Comparison of ENCODE assay signal across 20 cellular contexts in the genomic region with DNA sequence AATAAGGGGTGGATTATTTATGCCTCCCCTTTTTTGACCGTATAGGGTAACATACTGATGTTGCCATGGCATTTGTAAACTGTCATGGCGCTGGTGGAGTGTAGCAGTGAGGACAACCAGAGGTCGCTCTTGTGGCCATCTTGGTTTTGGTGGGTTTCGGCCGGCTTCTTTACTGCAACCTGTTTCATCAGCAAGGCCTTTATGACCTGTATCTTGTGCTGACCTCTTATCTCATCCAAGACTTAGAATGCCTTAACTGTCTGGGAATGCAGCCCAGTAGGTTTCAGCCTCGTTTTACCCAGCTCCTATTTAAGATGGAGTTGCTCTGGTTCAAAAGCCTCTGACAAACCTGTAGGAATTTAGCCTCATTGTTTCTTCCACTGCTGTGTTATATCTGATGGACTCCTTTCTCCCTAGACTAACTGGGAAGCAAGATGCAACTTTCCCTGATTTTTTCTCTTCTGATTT.
DNase-seq lines count a peak whose midpoint lies in the region; ATAC-seq and TF ChIP-seq lines count a peak whose summit lies in the region.
"Had no signal": no experiment of that assay in that cellular context is flagged by ENCODE, and none has a peak within 500 bp of the region (broad histone marks: within the 10 kb centered on the region; RNA-seq: fewer than 3 reads in every experiment).

No MANE protein-coding gene starts in this region.

- H2BK120ac ChIP-seq in neuronal stem cell (ENCODE audit: low read depth, low read length), result no peak overlapping the region

- H3K4me2 ChIP-seq in GM23338 (no peak overlapping the region), neuronal stem cell (ENCODE audit: insufficient read depth, low read length, poor library complexity, severe bottlenecking) (no peak overlapping the region)

- no peak overlapping the region for H2BK5ac ChIP-seq in neuronal stem cell (ENCODE audit: low read length)

- DNase-seq in CD4-positive, alpha-beta T cell, result no peak
- DNase-seq in GM23338 (ENCODE audit: low spot score) (no peak), ascending aorta (ENCODE audit: low spot score in 2 of 2) (no peak), neuronal stem cell (ENCODE audit: low spot score) (no peak), nephron progenitor cell (no peak), amygdala (lab: John Stamatoyannopoulos, UW) (no peak), NCI-H82 (lab: John Stamatoyannopoulos, UW) (no peak)
- DNase-seq: activated CD4-positive, alpha-beta T cell treated with anti-CD3 and anti-CD28 coated beads for 4 hours; cerebellar nuclear complex; COR-L47; effector CD4-positive, alpha-beta T cell; mammary epithelial cell; NCI-H1105; NCI-H69 had no signal

- H3K4me3 ChIP-seq in GM23338, result no peak overlapping the region
- no peak overlapping the region for H3K4me3 ChIP-seq in ascending aorta
- no peak overlapping the region for H3K4me3 ChIP-seq in neutrophil (ENCODE audit: low read depth in 1 of 2, low read length in 1 of 2)
- no peak overlapping the region for H3K4me3 ChIP-seq in neuronal stem cell (ENCODE audit: low read length in 2 of 2)

- no peak overlapping the region for H2BK15ac ChIP-seq in neuronal stem cell (ENCODE audit: low read length)

- H3F3A ChIP-seq in GM23338 (replicated peaks; ENCODE audit: low read depth), result 0 out of 2 replicates have a peak, but pooled peaks cover 7% of the 10 kb centered on the region

- no peaks in the 10 kb centered on the region for H3K27me3 Mint-ChIP-seq in CD4-positive, alpha-beta T cell
- H3K27me3 Mint-ChIP-seq in GM23338 (ENCODE audit: insufficient read depth, low read depth, poor library complexity) (peaks cover 10% of the 10 kb centered on the region), nephron progenitor cell (ENCODE audit: low read depth, poor library complexity) (peaks cover 3% of the 10 kb centered on the region)
- H3K27me3 Mint-ChIP-seq: type B pancreatic cell had no signal

- H3K36me3 Mint-ChIP-seq in CD4-positive, alpha-beta T cell (ENCODE audit: low read depth), result peaks cover 64% of the 10 kb centered on the region
- H3K36me3 Mint-ChIP-seq in GM23338 (ENCODE audit: low read depth), result peaks cover 5% of the 10 kb centered on the region; the same call in 1 of the 3 replicates
- H3K36me3 Mint-ChIP-seq in nephron progenitor cell (ENCODE audit: low read depth), result peaks cover 12% of the 10 kb centered on the region

- H3K23ac ChIP-seq in neuronal stem cell (ENCODE audit: low read depth, low read length, poor library complexity), result no peak overlapping the region

- H3K14ac ChIP-seq in neuronal stem cell (ENCODE audit: low read length), result no peak overlapping the region

- H3K79me2 ChIP-seq in GM23338 (replicated peaks; ENCODE audit: insufficient read depth), result peaks cover 53% of the 10 kb centered on the region

- no peaks in the 10 kb centered on the region for H3K79me1 ChIP-seq in neuronal stem cell (ENCODE audit: low read depth, low read length)

- H3K4me1 Mint-ChIP-seq in CD4-positive, alpha-beta T cell (ENCODE audit: low read depth), result peaks cover 94% of the 10 kb centered on the region
- H3K4me1 Mint-ChIP-seq in GM23338, result peaks cover 47% of the 10 kb centered on the region
- H3K4me1 Mint-ChIP-seq in nephron progenitor cell, result peaks cover 30% of the 10 kb centered on the region

- no peak overlapping the region for H2AK5ac ChIP-seq in neuronal stem cell (ENCODE audit: low read depth, low read length)

- no peaks in the 10 kb centered on the region for H3K27me3 ChIP-seq in CD4-positive, alpha-beta T cell (ENCODE audit: control insufficient read depth, insufficient read depth, low read length)
- no peaks in the 10 kb centered on the region for H3K27me3 ChIP-seq in GM23338 (ENCODE audit: insufficient read depth)
- no peaks in the 10 kb centered on the region for H3K27me3 ChIP-seq in ascending aorta
- no peaks in the 10 kb centered on the region for H3K27me3 ChIP-seq in neutrophil
- no peaks in the 10 kb centered on the region for H3K27me3 ChIP-seq in neuronal stem cell (ENCODE audit: control insufficient read depth in 3 of 3, insufficient read depth in 3 of 3, low read depth in 1 of 3, low read length in 3 of 3)
- H3K27me3 ChIP-seq: gastroesophageal sphincter had no signal

- H3K27ac Mint-ChIP-seq in CD4-positive, alpha-beta T cell, result peak overlapping the region; percentile 91
- H3K27ac Mint-ChIP-seq in GM23338 (no peak overlapping the region), nephron progenitor cell (no peak overlapping the region)
- H3K27ac Mint-ChIP-seq: type B pancreatic cell had no signal

- TF ChIP-seq CTCF in CD4-positive, alpha-beta T cell (IDR thresholded peaks at IDR 0.05), result no peak
- TF ChIP-seq CTCF in GM23338 (conservative IDR thresholded peaks at IDR 0.05; ENCODE audit: low read depth in 2 of 2), result no peak
- TF ChIP-seq CTCF in ascending aorta (IDR thresholded peaks at IDR 0.05), result no peak
- TF ChIP-seq CTCF in neutrophil (IDR thresholded peaks at IDR 0.05), result no peak
- no peak for TF ChIP-seq CTCF in nephron progenitor cell (IDR thresholded peaks at IDR 0.05)

- no peaks in the 10 kb centered on the region for H3K9me3 ChIP-seq in CD4-positive, alpha-beta T cell (ENCODE audit: control insufficient read depth, low read length)
- H3K9me3 ChIP-seq in ascending aorta (no peaks in the 10 kb centered on the region), neutrophil (no peaks in the 10 kb centered on the region), neuronal stem cell (replicated peaks in 1 of 2; ENCODE audit: control insufficient read depth in 2 of 2, insufficient read depth in 1 of 2, low read depth in 1 of 2, low read length in 2 of 2) (peaks cover 0 to 2% of the 10 kb centered on the region in 2 donors)
- H3K9me3 ChIP-seq: gastroesophageal sphincter had no signal

- POLR2A ChIA-PET in CD4-positive, alpha-beta T cell (lab: Charles Lee), result no interaction called here

- peaks cover 5% of the 10 kb centered on the region; the same call in 1 of the 2 replicates for H3K9me2 ChIP-seq in GM23338 (ENCODE audit: insufficient read depth)

- no CpG with 5 or more reads among the region's 6 CpGs for WGBS in neuronal stem cell (ENCODE audit: extremely low coverage in 2 of 2, insufficient read length in 2 of 2, insufficient replicate concordance in 1 of 2), 2 donors

- no peak overlapping the region for H3K4ac ChIP-seq in neuronal stem cell (ENCODE audit: low read length)

- H4K91ac ChIP-seq in neuronal stem cell (ENCODE audit: low read depth, low read length, poor library complexity), result no peak overlapping the region

- peaks cover 46% of the 10 kb centered on the region for H3K4me1 ChIP-seq in GM23338 (ENCODE audit: insufficient read depth)
- peaks cover 5 to 15% of the 10 kb centered on the region in 2 donors for H3K4me1 ChIP-seq in ascending aorta
- H3K4me1 ChIP-seq in neutrophil (ENCODE audit: control insufficient read depth in 1 of 2, insufficient read depth in 1 of 2, low read depth in 1 of 2, low read length in 1 of 2), result peaks cover 26 to 57% of the 10 kb centered on the region in 2 experiments
- peaks cover 5 to 11% of the 10 kb centered on the region in 2 donors for H3K4me1 ChIP-seq in neuronal stem cell (ENCODE audit: control insufficient read depth in 2 of 2, insufficient read depth in 1 of 2, low read depth in 1 of 2, low read length in 2 of 2)

- H4K20me1 ChIP-seq in GM23338 (replicated peaks; ENCODE audit: insufficient read depth), result peaks cover 3% of the 10 kb centered on the region; the same call in 1 of the 2 replicates

- H2BK12ac ChIP-seq in neuronal stem cell (ENCODE audit: low read length), result no peak overlapping the region

- no peaks in the 10 kb centered on the region for H3K9me3 Mint-ChIP-seq in CD4-positive, alpha-beta T cell
- no peaks in the 10 kb centered on the region for H3K9me3 Mint-ChIP-seq in GM23338
- no peaks in the 10 kb centered on the region for H3K9me3 Mint-ChIP-seq in nephron progenitor cell
- H3K9me3 Mint-ChIP-seq: stimulated activated effector memory CD8-positive, alpha-beta T cell treated with anti-CD3 and anti-CD28 coated beads, Interleukin-12 subunit alpha, Interleukin-12 subunit beta, amount 100 ng/mL, for 72 hours; type B pancreatic cell had no signal

- CTCF ChIA-PET in CD4-positive, alpha-beta T cell (lab: Charles Lee), result no interaction called here

- no peak overlapping the region for H3K18ac ChIP-seq in neuronal stem cell (ENCODE audit: low read length)

- H3K9ac ChIP-seq in neuronal stem cell (ENCODE audit: low read depth, low read length, poor library complexity), result no peak overlapping the region

- H2AFZ ChIP-seq in GM23338 (no peak overlapping the region), neuronal stem cell (ENCODE audit: low read length) (no peak overlapping the region)

- intact Hi-C loops in CD4-positive, alpha-beta T cell (cut with DNase I, micrococcal nuclease), result no loop called here
- intact Hi-C loops in ascending aorta (cut with DNase I), result loop anchor here (5.0 kb wide), 1 partner anchor 70 kb away; the partner anchor contains the start of gene TMEM131L

- H4K8ac ChIP-seq in neuronal stem cell (ENCODE audit: low read depth, low read length), result no peak overlapping the region

- H3K4me3 Mint-ChIP-seq in CD4-positive, alpha-beta T cell, result peak overlapping the region; percentile 52
- H3K4me3 Mint-ChIP-seq in GM23338 (no peak overlapping the region), nephron progenitor cell (no peak overlapping the region)
- H3K4me3 Mint-ChIP-seq: stimulated activated effector memory CD8-positive, alpha-beta T cell treated with anti-CD3 and anti-CD28 coated beads, Interleukin-12 subunit alpha, Interleukin-12 subunit beta, amount 100 ng/mL, for 72 hours; type B pancreatic cell had no signal

- H3K27ac ChIP-seq in CD4-positive, alpha-beta T cell (ENCODE audit: low read depth, low read length), result no peak overlapping the region
- H3K27ac ChIP-seq in GM23338 (ENCODE audit: low read depth) (0 out of 2 replicates have a peak overlapping the region, but pooled peaks have one; percentile 29), ascending aorta (peak overlapping the region; percentile 69 to 80), neutrophil (peak overlapping the region; percentile 36), neuronal stem cell (replicated peaks; ENCODE audit: low read length) (no peak overlapping the region)

- ATAC-seq in CD4-positive, alpha-beta T cell (ENCODE audit: poor library complexity), result no peak
- no peak for ATAC-seq in GM23338
- ATAC-seq: esophagus mucosa; gastroesophageal sphincter; HCT116; stimulated activated effector memory CD8-positive, alpha-beta T cell treated with anti-CD3 and anti-CD28 coated beads, Interleukin-12 subunit alpha, Interleukin-12 subunit beta, amount 100 ng/mL, for 72 hours had no signal

- no peaks in the 10 kb centered on the region for H3K36me3 ChIP-seq in GM23338 (ENCODE audit: insufficient read depth)
- H3K36me3 ChIP-seq in ascending aorta, result no peaks in the 10 kb centered on the region
- H3K36me3 ChIP-seq in neutrophil, result peaks cover 4% of the 10 kb centered on the region
- no peaks in the 10 kb centered on the region for H3K36me3 ChIP-seq in neuronal stem cell (replicated peaks in 1 of 2; ENCODE audit: control insufficient read depth in 2 of 2, insufficient read depth in 2 of 2, low read length in 2 of 2)
- H3K36me3 ChIP-seq: gastroesophageal sphincter had no signal

TF ChIP-seq in GM23338, 12 proteins besides CTCF, POLR2A, EP300 and RAD21 (continues in another document):
- TF ChIP-seq ZNF331 (CRISPR knock-in tag; IDR thresholded peaks at IDR 0.05; ENCODE audit: low read depth) (no peak), NANOG (IDR thresholded peaks at IDR 0.05; ENCODE audit: borderline replicate concordance) (no peak)

Comparison
In these comparisons a context has a peak if more than half of its experiments do, and no peak if none do; other contexts are left out.
1. H3K27ac ChIP-seq: peak in GM23338 (single experiment), ascending aorta (2 of 2) and neutrophil (single experiment); none in CD4-positive, alpha-beta T cell (single experiment) and neuronal stem cell (single experiment).